In the genomic region with DNA sequence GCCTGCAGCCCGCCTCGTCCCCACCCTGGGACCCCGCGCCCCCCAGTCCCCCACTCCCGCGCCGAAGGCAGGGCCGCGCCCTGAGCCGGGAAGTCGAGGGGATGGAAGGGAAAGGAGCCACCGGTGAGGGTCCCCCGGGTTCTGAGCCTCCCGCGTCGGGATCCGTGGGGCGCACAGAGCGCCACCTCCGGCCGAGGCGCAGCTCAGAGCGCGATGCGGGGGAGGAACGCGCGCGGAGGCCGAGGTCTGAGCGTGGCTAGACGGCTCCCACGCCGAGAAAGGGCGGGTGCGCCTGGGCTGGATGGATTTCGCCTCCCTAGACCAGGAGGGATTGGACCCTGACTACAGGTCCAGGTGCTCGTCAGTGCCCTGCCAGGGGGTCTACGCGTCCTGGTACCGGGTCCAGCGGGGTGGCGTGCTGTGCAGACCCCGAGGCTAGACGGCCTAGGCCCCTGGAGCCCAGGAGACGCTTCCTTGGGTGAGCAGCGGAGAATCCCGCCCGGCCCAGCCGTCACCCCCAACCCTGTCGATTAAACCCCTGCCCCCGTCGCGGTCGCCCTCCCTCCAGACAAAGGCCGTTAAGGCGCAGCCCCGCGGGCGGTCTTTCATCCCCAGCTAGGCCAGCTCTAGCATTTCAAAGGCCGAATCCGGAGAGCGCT, we compare ENCODE assay signal across 9 cellular contexts. TPM values are rescaled to one million over a fixed set of nuclear protein-coding genes. Genes with fewer than 3 reads are reported as not detected.
DNase-seq lines count a peak whose midpoint lies in the region; FAIRE-seq and TF ChIP-seq lines count a peak whose summit lies in the region.
"Had no signal": no experiment of that assay in that cellular context is flagged by ENCODE, and none has a peak within 500 bp of the region (broad histone marks: within the 10 kb centered on the region; RNA-seq: fewer than 3 reads in every experiment).

No MANE protein-coding gene starts in this region.

- peak; percentile 13 for TF ChIP-seq CTCF in astrocyte of the cerebellum (IDR thresholded peaks at IDR 0.05; ENCODE audit: low read depth, low read length, missing control alignments)
- TF ChIP-seq CTCF in keratinocyte (optimal IDR thresholded peaks at IDR 0.05 in 1 of 3, IDR thresholded peaks at IDR 0.05 in 1 of 3, conservative IDR thresholded peaks at IDR 0.05 in 1 of 3; ENCODE audit: extremely low read depth in 1 of 3, insufficient read depth in 2 of 3, low read length in 3 of 3): peak in 1 of 3 experiments; percentile 23

- no peak overlapping the region for H3K9ac ChIP-seq in HUES48 (ENCODE audit: low read depth, low read length)
- H3K9ac ChIP-seq in keratinocyte (ENCODE audit: control insufficient read depth, extremely low read depth, insufficient read depth, low read length): peak overlapping the region; percentile 9
- peak overlapping the region in 1 of 2 donors; percentile 38 for H3K9ac ChIP-seq in stomach smooth muscle (ENCODE audit: low read length in 2 of 2)

- H3K9me3 ChIP-seq in HUES48 (ENCODE audit: control insufficient read depth, insufficient read depth, low read length): no peaks in the 10 kb centered on the region
- H3K9me3 ChIP-seq in keratinocyte (ENCODE audit: control insufficient read depth, low read depth, low read length): no peaks in the 10 kb centered on the region
- no peaks in the 10 kb centered on the region for H3K9me3 ChIP-seq in stomach smooth muscle (ENCODE audit: control insufficient read depth in 2 of 2, low read length in 2 of 2)

- no peak overlapping the region for H2AFZ ChIP-seq in keratinocyte (ENCODE audit: control insufficient read depth, low read length)

- H3K4me1 ChIP-seq in HUES48 (ENCODE audit: control insufficient read depth, insufficient read depth, low read length) (peaks cover 20% of the 10 kb centered on the region), keratinocyte (ENCODE audit: control insufficient read depth, extremely low read depth, insufficient read depth, low read length) (peaks cover 21% of the 10 kb centered on the region), stomach smooth muscle (ENCODE audit: control insufficient read depth, insufficient read depth, low read length) (peaks cover 22% of the 10 kb centered on the region)

- H3K79me2 ChIP-seq in keratinocyte (ENCODE audit: control insufficient read depth, insufficient read depth, low read length): peaks cover 30% of the 10 kb centered on the region

- DNase-seq in astrocyte of the cerebellum (ENCODE audit: low read depth) (no peak), keratinocyte (ENCODE audit: low read depth, low spot score) (no peak), GOT3 (lab: John Stamatoyannopoulos, UW) (no peak), DMS79 treated with DMSO at 0.1 percent for 48 hours (lab: John Stamatoyannopoulos, UW) (no peak)
- no peak for DNase-seq in effector CD4-positive, alpha-beta T cell
- no peak for DNase-seq in activated naive CD4-positive, alpha-beta T cell treated with anti-CD3 and anti-CD28 coated beads for 36 hours
- DNase-seq: NCI-H2029 had no signal

- intact Hi-C loops in activated naive CD4-positive, alpha-beta T cell treated with anti-CD3 and anti-CD28 coated beads for 36 hours (cut with micrococcal nuclease): loop anchor here (2.0 kb wide), 1 partner anchor 64 kb away; no protein-coding TSS in a partner anchor

- H3K36me3 ChIP-seq in HUES48 (ENCODE audit: control insufficient read depth, insufficient read depth, low read length): no peaks in the 10 kb centered on the region
- no peaks in the 10 kb centered on the region for H3K36me3 ChIP-seq in keratinocyte (ENCODE audit: control insufficient read depth in 2 of 2, extremely low read depth in 1 of 2, insufficient read depth in 2 of 2, low read length in 2 of 2)
- H3K36me3 ChIP-seq in stomach smooth muscle (ENCODE audit: control insufficient read depth in 2 of 2, insufficient read depth in 2 of 2, low read length in 2 of 2): no peaks in the 10 kb centered on the region

- H3K9me1 ChIP-seq in keratinocyte (ENCODE audit: control insufficient read depth, extremely low read depth, insufficient read depth, low read length): no peaks in the 10 kb centered on the region

- FAIRE-seq in keratinocyte (lab: Jason Lieb, UNC): no peak

- peaks cover 18% of the 10 kb centered on the region for H3K4me1 Mint-ChIP-seq in activated naive CD4-positive, alpha-beta T cell treated with anti-CD3 and anti-CD28 coated beads for 36 hours (ENCODE audit: low read depth)

- peak overlapping the region; percentile 71 for H3K27ac ChIP-seq in HUES48 (ENCODE audit: low read depth, low read length)
- no peak overlapping the region for H3K27ac ChIP-seq in keratinocyte (ENCODE audit: control insufficient read depth, insufficient read depth, low read length)
- H3K27ac ChIP-seq in stomach smooth muscle (ENCODE audit: low read length): peak overlapping the region; percentile 66

- H4K20me1 ChIP-seq in keratinocyte (ENCODE audit: control insufficient read depth, extremely low read depth, insufficient read depth, low read length): no peaks in the 10 kb centered on the region

- dilution Hi-C loops in keratinocyte (cut with MboI; ENCODE audit: extremely low pct_ligation_motif_present, low sequenced_read_pairs): no loop called here

- H3K27ac Mint-ChIP-seq in activated naive CD4-positive, alpha-beta T cell treated with anti-CD3 and anti-CD28 coated beads for 36 hours: no peak overlapping the region

- H3K4me3 ChIP-seq in HUES48 (ENCODE audit: low read depth, low read length) (peak overlapping the region; percentile 60), astrocyte of the cerebellum (ENCODE audit: low read depth, low read length) (no peak overlapping the region), keratinocyte (ENCODE audit: control insufficient read depth in 2 of 3, extremely low read depth in 1 of 3, insufficient read depth in 2 of 3, low read depth in 1 of 3, low read length in 3 of 3) (peak overlapping the region in 2 of 3 experiments; percentile 39 to 63), stomach smooth muscle (ENCODE audit: low read length in 2 of 2) (peak overlapping the region; percentile 40 to 68)

- no peak overlapping the region for H3K4me3 Mint-ChIP-seq in activated naive CD4-positive, alpha-beta T cell treated with anti-CD3 and anti-CD28 coated beads for 36 hours

- in situ Hi-C loops in astrocyte of the cerebellum (cut with HindIII; ENCODE audit: low sequenced_read_pairs): no loop called here

- no peaks in the 10 kb centered on the region for H3K36me3 Mint-ChIP-seq in activated naive CD4-positive, alpha-beta T cell treated with anti-CD3 and anti-CD28 coated beads for 36 hours (ENCODE audit: low read depth)

- CTCF ChIA-PET in activated naive CD4-positive, alpha-beta T cell treated with anti-CD3 and anti-CD28 coated beads for 36 hours (lab: Charles Lee): no interaction called here

- peak overlapping the region; percentile 32 for H3K4me2 ChIP-seq in keratinocyte (ENCODE audit: control insufficient read depth, extremely low read depth, insufficient read depth, low read depth, low read length)

- peaks cover 26% of the 10 kb centered on the region for H3K27me3 Mint-ChIP-seq in activated naive CD4-positive, alpha-beta T cell treated with anti-CD3 and anti-CD28 coated beads for 36 hours (ENCODE audit: low read depth)

- no peaks in the 10 kb centered on the region for H3K9me3 Mint-ChIP-seq in activated naive CD4-positive, alpha-beta T cell treated with anti-CD3 and anti-CD28 coated beads for 36 hours

- H3K27me3 ChIP-seq in HUES48 (ENCODE audit: control insufficient read depth, insufficient read depth, low read length) (peaks cover 60% of the 10 kb centered on the region), keratinocyte (ENCODE audit: control insufficient read depth, extremely low read depth, insufficient read depth, low read length) (peaks cover 30% of the 10 kb centered on the region), stomach smooth muscle (ENCODE audit: control insufficient read depth in 1 of 2, insufficient read depth in 2 of 2, low read length in 2 of 2) (peaks cover 7 to 35% of the 10 kb centered on the region in 2 donors)

RNA-seq across cellular contexts. Expression of gene PDGFA, which starts 1.0 kb away (rescaled TPM):
- 12.4 to 22.6 TPM (median 14.8 TPM) in 3 replicates for polyA plus RNA-seq in keratinocyte
- polyA plus RNA-seq in keratinocyte (2011; ENCODE audit: low read depth): 10.9 TPM
- polyA plus RNA-seq in keratinocyte (2011; cell fraction: cytosol; rRNA removed): 9.2 and 13.0 TPM in 2 replicates
- polyA plus RNA-seq in keratinocyte (2011; cell fraction: nucleus; rRNA removed): 23.9 and 25.3 TPM in 2 replicates
- 13.5 and 21.9 TPM in 2 replicates for polyA plus RNA-seq in keratinocyte (2012; ENCODE audit: low replicate concordance)
- polyA minus RNA-seq in keratinocyte: 36.1 to 45.4 TPM (median 43.7 TPM) in 3 replicates
- polyA minus RNA-seq in keratinocyte (2011; cell fraction: cytosol; rRNA and poly(A)+ RNA removed): 110 TPM
- polyA minus RNA-seq in keratinocyte (2011; cell fraction: nucleus; rRNA and poly(A)+ RNA removed): 26.0 and 30.8 TPM in 2 replicates
- 1 to 10 TPM; 7.7 TPM for total RNA-seq in activated naive CD4-positive, alpha-beta T cell treated with anti-CD3 and anti-CD28 coated beads for 36 hours
